Comparison of ENCODE assay signal across 1 cellular context in genomic region chr18:14878826-14879225, GRCh38.
DNase-seq lines count a peak whose midpoint lies in the region; TF ChIP-seq lines count a peak whose summit lies in the region.
"Not testable (repeated sequence)": the region's sequence is repeated elsewhere in the genome, so short reads cannot be mapped to it uniquely, and the experiment has no call there.

No MANE protein-coding gene starts in this region.

- not testable (repeated sequence) for DNase-seq in LNCaP clone FGC (ENCODE audit: low read depth)

- not testable (repeated sequence) for TF ChIP-seq CTCF in LNCaP clone FGC (IDR thresholded peaks at IDR 0.05; ENCODE audit: control insufficient read depth, extremely low read depth, insufficient read depth)

- peak overlapping the region; percentile 33 for H3K4me3 ChIP-seq in LNCaP clone FGC (ENCODE audit: low read depth, low read length)
